Comparison of ENCODE assay signal across 8 cellular contexts in genomic region chr3:184133840-184134745, GRCh38. TPM values are rescaled to one million over a fixed set of nuclear protein-coding genes. Genes with fewer than 3 reads are reported as not detected.
A peak's percentile ranks its signal among the peaks of the same experiment; 100 is the strongest.
DNase-seq lines count a peak whose midpoint lies in the region; ATAC-seq and TF ChIP-seq lines count a peak whose summit lies in the region.

No MANE protein-coding gene starts in this region.

- no peaks in the 10 kb centered on the region for H4K20me1 ChIP-seq in HCT116 (ENCODE audit: insufficient read depth)

- H3K9ac ChIP-seq in HCT116 (ENCODE audit: low read length) (peak overlapping the region; percentile 89), colonic mucosa (ENCODE audit: low read depth in 2 of 2, low read length in 2 of 2) (peak overlapping the region; percentile 93 to 99)

- peaks cover 9 to 34% of the 10 kb centered on the region in 2 experiments; a peak in 3 of 4 replicates for H3K4me1 ChIP-seq in HCT116 (ENCODE audit: control insufficient read depth in 1 of 2, insufficient read depth in 2 of 2, low read length in 2 of 2)
- H3K4me1 ChIP-seq in colonic mucosa, result peaks cover 14% of the 10 kb centered on the region

- TF ChIP-seq CTCF in HCT116 (IDR thresholded peaks at IDR 0.05 in 2 of 3, conservative IDR thresholded peaks at IDR 0.05 in 1 of 3; ENCODE audit: borderline replicate concordance in 1 of 3, insufficient read depth in 1 of 3, low read depth in 2 of 3, low read length in 2 of 3) (no peak), WI38 (IDR thresholded peaks at IDR 0.05; ENCODE audit: low read depth, low read length) (no peak), colonic mucosa (IDR thresholded peaks at IDR 0.05) (no peak)

- H3K27ac ChIP-seq in HCT116 (ENCODE audit: low read depth, low read length) (peak overlapping the region; percentile 71), colonic mucosa (peak overlapping the region; percentile 90)

- TF ChIP-seq POLR2A in HCT116 (IDR thresholded peaks at IDR 0.05; ENCODE audit: borderline replicate concordance, extremely low read depth, insufficient read depth, insufficient read length), result peak; percentile 64

- H3K27me3 ChIP-seq in HCT116 (ENCODE audit: insufficient read depth, low read length) (no peaks in the 10 kb centered on the region), colonic mucosa (no peaks in the 10 kb centered on the region)

- peak; percentile 78 for ATAC-seq in HCT116
- no peak for ATAC-seq in GM18520 (IDR thresholded peaks at IDR 0.05; ENCODE audit: unreplicated experiment)

- no peak for TF ChIP-seq RAD21 in HCT116 (IDR thresholded peaks at IDR 0.05; ENCODE audit: low read depth)

- RAD21 ChIA-PET in HCT116 (lab: Charles Lee; ENCODE audit: low non-redundant PET in 1 of 2, low total read pairs in 2 of 2, uncharacterized antibody in 2 of 2, unreplicated experiment in 2 of 2), result no interaction called here

- CTCF ChIA-PET in HCT116 (lab: Charles Lee), result interaction anchor here (0.7 to 1.8 kb wide), 3 partner anchors 10 to 239 kb away, joined by 3 to 6 read pairs (median 3); no protein-coding TSS in a partner anchor

- POLR2A ChIA-PET in HCT116 (lab: Charles Lee), result interaction anchor here (1.2 to 1.4 kb wide), 4 partner anchors 11 to 48 kb away, joined by 3 to 7 read pairs (median 4); partner anchors contain the start of gene AP2M1

- peak overlapping the region; percentile 91 for H3K4me2 ChIP-seq in HCT116 (ENCODE audit: low read length)

- BruUV-seq in HCT116 (replicated peaks; lab: Mats Ljungman, UMichigan), result no TSS peak

- peaks cover 45% of the 10 kb centered on the region for H3K79me2 ChIP-seq in HCT116 (ENCODE audit: insufficient read depth, low read length)

- intact Hi-C loops in HCT116 (cut with micrococcal nuclease) (loop anchor here (2.0 to 5.0 kb wide), 2 partner anchors 41 to 237 kb away; partner anchors contain the start of gene AP2M1), colonic mucosa (cut with DNase I) (no loop called here)

- H3K9me3 ChIP-seq in HCT116 (ENCODE audit: control insufficient read depth in 1 of 2, insufficient read depth in 1 of 2, low read depth in 1 of 2, low read length in 2 of 2), result no peaks in the 10 kb centered on the region
- H3K9me3 ChIP-seq in colonic mucosa, result no peaks in the 10 kb centered on the region

- DNase-seq in DMS 273 (lab: John Stamatoyannopoulos, UW; ENCODE audit: unreplicated experiment) (peak; percentile 98), HCT116 (ENCODE audit: low read depth, low spot score) (peak; percentile 85), NCI-H2196 (lab: John Stamatoyannopoulos, UW; ENCODE audit: unreplicated experiment) (peak; percentile 92), colonic mucosa (peak; percentile 90), kidney glomerular epithelial cell (lab: John Stamatoyannopoulos, UW) (peak; percentile 71)
- DNase-seq in stimulated activated CD4-positive, alpha-beta T cell treated with anti-CD3 and anti-CD28 coated beads, Interleukin-12 subunit alpha, Interleukin-12 subunit beta, amount 100 ng/mL, for 24 hours (ENCODE audit: low read depth in 2 of 2), result peak; percentile 46 to 70

- H3K4me3 ChIP-seq in HCT116 (replicated peaks in 1 of 2; ENCODE audit: low read depth in 1 of 2, low read length in 2 of 2) (peak overlapping the region; percentile 89 to 91), WI38 (ENCODE audit: low read depth, low read length) (peak overlapping the region; percentile 81), colonic mucosa (peak overlapping the region; percentile 98)

- H3K36me3 ChIP-seq in HCT116 (ENCODE audit: control insufficient read depth in 1 of 2, insufficient read depth in 2 of 2, low read length in 2 of 2) (no peaks in the 10 kb centered on the region; a peak in 2 of 4 replicates), colonic mucosa (no peaks in the 10 kb centered on the region)

- H3K9me2 ChIP-seq in HCT116 (ENCODE audit: insufficient read depth), result no peaks in the 10 kb centered on the region

- peak overlapping the region; percentile 64 for H2AFZ ChIP-seq in HCT116 (ENCODE audit: low read depth, low read length, poor library complexity, severe bottlenecking)

TF ChIP-seq in HCT116, 20 proteins besides CTCF, POLR2A, EP300 and RAD21 (continues in another document):
- TF ChIP-seq SP1 (IDR thresholded peaks at IDR 0.05; ENCODE audit: low read depth) (peak; percentile 42; the same call in 1 of the 2 replicates), EZH2 (IDR thresholded peaks at IDR 0.05) (no peak), ZNF274 (IDR thresholded peaks at IDR 0.05; ENCODE audit: low read depth, low read length) (no peak), ZFX (IDR thresholded peaks at IDR 0.05) (no peak), ATF3 (IDR thresholded peaks at IDR 0.05) (no peak), FOSL1 (IDR thresholded peaks at IDR 0.05; ENCODE audit: low read depth) (no peak), EZH2phosphoT487 (IDR thresholded peaks at IDR 0.05; ENCODE audit: borderline replicate concordance) (no peak), ELF1 (IDR thresholded peaks at IDR 0.05; ENCODE audit: borderline replicate concordance, low read depth) (peak; percentile 48; the same call in 1 of the 2 replicates), MAX (IDR thresholded peaks at IDR 0.05) (peak; percentile 99), JUND (IDR thresholded peaks at IDR 0.05) (no peak), EGR1 (IDR thresholded peaks at IDR 0.05; ENCODE audit: low read depth) (no peak), REST (IDR thresholded peaks at IDR 0.05; ENCODE audit: low read depth) (no peak), SIN3A (IDR thresholded peaks at IDR 0.05; ENCODE audit: low read depth) (peak; percentile 69; the same call in 1 of the 2 replicates), YY1 (IDR thresholded peaks at IDR 0.05; ENCODE audit: extremely low read depth, insufficient replicate concordance, low read depth, low read length) (peak; percentile 70), CEBPB (IDR thresholded peaks at IDR 0.05; ENCODE audit: low read depth) (no peak), POLR2AphosphoS5 (IDR thresholded peaks at IDR 0.05; ENCODE audit: low read depth, low read length) (peak; percentile 70), ZBTB33 (IDR thresholded peaks at IDR 0.05; ENCODE audit: extremely low read depth, insufficient replicate concordance, low read length) (no peak), CBX3 (IDR thresholded peaks at IDR 0.05; ENCODE audit: low read depth) (peak; percentile 87; the same call in 1 of the 2 replicates)

RNA-seq across cellular contexts. Expression of gene EIF2B5, which starts 1.1 kb away (rescaled TPM):
- total RNA-seq in HCT116 (2021; ENCODE audit: unreplicated experiment) (50.3 TPM), colonic mucosa (10 to 100 TPM; 36.0 to 58.3 TPM)
- polyA plus RNA-seq in HCT116 (2012), result 37.1 and 41.4 TPM in 2 replicates

RNA-seq across cellular contexts. Expression of gene DVL3, which starts 21.1 kb away (rescaled TPM):
- total RNA-seq in HCT116 (2021; ENCODE audit: unreplicated experiment), result 60.7 TPM
- 47.4 and 54.3 TPM in 2 replicates for polyA plus RNA-seq in HCT116 (2012)
- 10 to 100 TPM; 60.8 to 64.6 TPM for total RNA-seq in colonic mucosa

RNA-seq across cellular contexts. Expression of gene HTR3E, which starts 37.2 kb away (rescaled TPM):
- total RNA-seq in HCT116 (2021; ENCODE audit: unreplicated experiment) (not detected), colonic mucosa (under 1 TPM; 0.13 to 0.52 TPM)
- polyA plus RNA-seq in HCT116 (2012), result not detected in 2 replicates

RNA-seq across cellular contexts. Expression of gene AP2M1, which starts 40.6 kb away (rescaled TPM):
- total RNA-seq in HCT116 (2021; ENCODE audit: unreplicated experiment) (353 TPM), colonic mucosa (100 to 1,000 TPM; 206 to 255 TPM)
- 469 and 537 TPM in 2 replicates for polyA plus RNA-seq in HCT116 (2012)

RNA-seq across cellular contexts. Expression of gene ABCF3, which starts 51.9 kb away (rescaled TPM):
- 74.6 TPM for total RNA-seq in HCT116 (2021; ENCODE audit: unreplicated experiment)
- polyA plus RNA-seq in HCT116 (2012), result 59.5 and 63.4 TPM in 2 replicates
- total RNA-seq in colonic mucosa, result 10 to 100 TPM; 54.6 to 82.4 TPM
